9 cellular contexts compared by ENCODE assay signal in the genomic region with DNA sequence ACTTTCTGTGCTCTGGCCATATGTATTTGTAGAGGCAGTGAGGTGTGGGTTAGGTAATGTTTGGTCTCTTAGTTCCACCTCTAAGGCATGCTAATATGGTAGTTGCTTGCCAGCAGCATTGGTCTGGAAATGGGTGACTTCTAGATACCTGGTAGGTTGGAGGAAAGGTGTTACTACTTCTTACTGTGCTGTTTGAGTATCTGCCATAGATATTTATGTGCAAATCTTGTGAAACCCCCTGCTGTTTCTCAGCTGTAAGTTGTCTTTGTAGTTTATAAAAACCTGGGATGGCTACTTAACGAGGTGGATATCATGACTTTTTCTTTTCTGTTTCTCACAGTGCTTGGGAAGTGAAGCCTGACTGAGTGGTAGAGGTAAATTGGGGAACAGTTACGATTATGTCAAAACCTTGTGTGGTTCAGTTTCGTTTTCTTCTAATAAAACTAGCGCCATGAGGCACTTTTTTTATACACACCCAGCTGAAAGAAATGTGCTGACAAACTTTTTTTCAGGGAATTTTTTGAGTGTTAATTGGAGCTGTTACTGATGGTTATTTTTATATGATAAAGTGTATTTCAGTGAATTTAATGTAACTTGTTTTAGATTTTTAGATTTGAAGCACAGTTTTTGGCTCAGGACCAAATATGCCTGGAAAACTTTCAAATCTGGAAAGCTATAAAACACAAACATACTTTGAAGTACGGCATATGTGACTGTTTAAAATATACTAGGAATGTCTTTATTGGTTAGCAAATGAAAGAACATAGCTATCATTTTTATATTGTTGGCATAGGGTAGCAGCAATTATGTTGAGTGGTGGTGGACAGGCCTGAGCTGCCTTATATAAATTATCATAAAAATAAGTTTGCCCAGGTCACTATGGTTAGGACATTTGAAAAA. TPM values are rescaled to one million over a fixed set of nuclear protein-coding genes. Genes with fewer than 3 reads are reported as not detected.
DNase-seq lines count a peak whose midpoint lies in the region; ATAC-seq, FAIRE-seq and TF ChIP-seq lines count a peak whose summit lies in the region.
"Had no signal": no experiment of that assay in that cellular context is flagged by ENCODE, and none has a peak within 500 bp of the region (broad histone marks: within the 10 kb centered on the region; RNA-seq: fewer than 3 reads in every experiment).

No MANE protein-coding gene starts in this region.

- TF ChIP-seq RAD21 in IMR-90 (IDR thresholded peaks at IDR 0.05; ENCODE audit: low read length): no peak

- no peak overlapping the region; the same call in 1 of the 2 replicates for H2AK5ac ChIP-seq in IMR-90 (ENCODE audit: low read depth, low read length)

- H2BK5ac ChIP-seq in IMR-90 (ENCODE audit: low read depth, low read length, poor library complexity, severe bottlenecking): peak overlapping the region; percentile 53

- TF ChIP-seq POLR2A in IMR-90 (IDR thresholded peaks at IDR 0.05; ENCODE audit: low read depth, low read length) (no peak), endothelial cell of umbilical vein (IDR thresholded peaks at IDR 0.05; ENCODE audit: low read depth, low read length) (no peak), gastrocnemius medialis (IDR thresholded peaks at IDR 0.05) (no peak)

- BruUV-seq in IMR-90 (replicated peaks; lab: Mats Ljungman, UMichigan) (no TSS peak), endothelial cell of umbilical vein (replicated peaks; lab: Mats Ljungman, UMichigan) (no TSS peak), OCI-LY7 (replicated peaks; lab: Mats Ljungman, UMichigan) (no TSS peak)

- no peaks in the 10 kb centered on the region for H3K27me3 Mint-ChIP-seq in naive thymus-derived CD8-positive, alpha-beta T cell

- H3K4me1 Mint-ChIP-seq in naive thymus-derived CD8-positive, alpha-beta T cell: peaks cover 0 to 4% (median 2%) of the 10 kb centered on the region in 4 donors
- H3K4me1 Mint-ChIP-seq: immature natural killer cell had no signal

- 0 out of 2 replicates have a peak overlapping the region, but pooled peaks have one; percentile 48 for H3K14ac ChIP-seq in IMR-90 (replicated peaks; ENCODE audit: low read depth, low read length)

- no peak overlapping the region for H2BK20ac ChIP-seq in IMR-90 (ENCODE audit: low read depth, low read length)

- no peak overlapping the region for H3K27ac Mint-ChIP-seq in naive thymus-derived CD8-positive, alpha-beta T cell
- H3K27ac Mint-ChIP-seq: immature natural killer cell had no signal

- H3K9ac ChIP-seq in IMR-90 (ENCODE audit: low read depth, low read length) (peak overlapping the region; percentile 15; the same call in 1 of the 2 replicates), endothelial cell of umbilical vein (replicated peaks; ENCODE audit: extremely low read depth, insufficient read depth, low read length) (peak overlapping the region; percentile 17)

- H3K79me2 ChIP-seq in endothelial cell of umbilical vein (ENCODE audit: control insufficient read depth, insufficient read depth, low read length) (peaks cover 85% of the 10 kb centered on the region), OCI-LY7 (ENCODE audit: insufficient read depth, low read depth, low read length) (no peaks in the 10 kb centered on the region)

- H3K56ac ChIP-seq in IMR-90 (ENCODE audit: extremely low read depth, insufficient read depth, low read length): no peak overlapping the region

- no peak overlapping the region for H3K4me3 Mint-ChIP-seq in naive thymus-derived CD8-positive, alpha-beta T cell

- H4K20me1 ChIP-seq in IMR-90 (ENCODE audit: insufficient read depth, low read length) (peaks cover 35% of the 10 kb centered on the region; the same call in 1 of the 2 replicates), endothelial cell of umbilical vein (replicated peaks; ENCODE audit: control insufficient read depth, extremely low read depth, insufficient read depth, low read length) (peaks cover 6% of the 10 kb centered on the region), OCI-LY7 (ENCODE audit: insufficient read depth, low read length) (no peaks in the 10 kb centered on the region)

- dilution Hi-C loops in IMR-90 (cut with HindIII; ENCODE audit: low sequenced_read_pairs, unreplicated experiment) (no loop called here), endothelial cell of umbilical vein (cut with MboI; ENCODE audit: extremely low pct_ligation_motif_present, low sequenced_read_pairs) (loop anchor here (25.0 kb wide), 1 partner anchor 168 kb away; a partner anchor contains a TSS)

- H3K36me3 Mint-ChIP-seq in naive thymus-derived CD8-positive, alpha-beta T cell: peaks cover 0 to 20% (median 18%) of the 10 kb centered on the region in 3 donors
- H3K36me3 Mint-ChIP-seq: immature natural killer cell had no signal

- peaks cover 11% of the 10 kb centered on the region for H3K36me3 ChIP-seq in IMR-90 (ENCODE audit: control insufficient read depth, insufficient read depth, low read length)
- peaks cover 0 to 2% of the 10 kb centered on the region in 2 experiments for H3K36me3 ChIP-seq in endothelial cell of umbilical vein (ENCODE audit: control insufficient read depth in 2 of 2, extremely low read depth in 1 of 2, insufficient read depth in 2 of 2, low read length in 2 of 2)
- H3K36me3 ChIP-seq in gastrocnemius medialis: no peaks in the 10 kb centered on the region
- H3K36me3 ChIP-seq in OCI-LY7 (ENCODE audit: insufficient read depth, low read length): peaks cover 42% of the 10 kb centered on the region

- no peak overlapping the region for H3K4ac ChIP-seq in IMR-90 (ENCODE audit: low read depth, low read length)

- peaks cover 16 to 62% of the 10 kb centered on the region in 2 experiments for H3K79me1 ChIP-seq in IMR-90 (ENCODE audit: low read depth in 1 of 2, low read length in 2 of 2)

- no peak overlapping the region for H2AFZ ChIP-seq in IMR-90 (replicated peaks; ENCODE audit: low read length, poor library complexity)
- no peak overlapping the region for H2AFZ ChIP-seq in endothelial cell of umbilical vein (ENCODE audit: low read depth, low read length)
- H2AFZ ChIP-seq in OCI-LY7 (ENCODE audit: low read length): no peak overlapping the region

- CTCF ChIA-PET in IMR-90 (lab: Yijun Ruan, JAX) (interaction anchor here (0.6 to 1.3 kb wide), 4 partner anchors 9 to 32 kb away, joined by 3 to 5 read pairs (median 4); no protein-coding TSS in a partner anchor), endothelial cell of umbilical vein (lab: Charles Lee) (interaction anchor here (0.7 to 2.3 kb wide), 11 partner anchors 9 to 158 kb away, joined by 3 to 32 read pairs (median 5); a partner anchor contains a TSS), OCI-LY7 (lab: Charles Lee; ENCODE audit: unreplicated experiment) (no interaction called here)

- H2AK9ac ChIP-seq in IMR-90 (replicated peaks; ENCODE audit: low read depth, low read length, poor library complexity): no peak overlapping the region

- H3K9me1 ChIP-seq in IMR-90 (ENCODE audit: insufficient read depth, low read length) (peaks cover 8% of the 10 kb centered on the region), endothelial cell of umbilical vein (replicated peaks; ENCODE audit: control insufficient read depth, extremely low read depth, insufficient read depth, low read length) (no peaks in the 10 kb centered on the region)

- H3K9me3 Mint-ChIP-seq in naive thymus-derived CD8-positive, alpha-beta T cell: peaks cover 0 to 7% (median 0%) of the 10 kb centered on the region in 9 donors

- peak overlapping the region; percentile 85; the same call in 1 of the 2 replicates for H3K18ac ChIP-seq in IMR-90 (ENCODE audit: low read depth, low read length)

- POLR2A ChIA-PET in IMR-90 (lab: Charles Lee; ENCODE audit: unreplicated experiment): no interaction called here
- POLR2A ChIA-PET in endothelial cell of umbilical vein (lab: Charles Lee): no interaction called here
- POLR2A ChIA-PET in naive thymus-derived CD8-positive, alpha-beta T cell (lab: Charles Lee): no interaction called here
- POLR2A ChIA-PET in OCI-LY7 (lab: Charles Lee): interaction anchor here (0.7 to 1.2 kb wide), 5 partner anchors 8 to 153 kb away, joined by 3 to 5 read pairs (median 4); no protein-coding TSS in a partner anchor

- H3K27ac ChIP-seq in IMR-90 (ENCODE audit: insufficient read depth, low read length) (no peak overlapping the region), endothelial cell of umbilical vein (ENCODE audit: insufficient read depth, low read depth, low read length) (no peak overlapping the region), gastrocnemius medialis (peak overlapping the region in 3 of 4 donors; percentile 19 to 30 (median 26)), OCI-LY7 (ENCODE audit: low read depth, low read length, poor library complexity, severe bottlenecking) (no peak overlapping the region)

- H3K9me3 ChIP-seq in IMR-90 (ENCODE audit: control insufficient read depth, insufficient read depth, low read length): no peaks in the 10 kb centered on the region; the same call in 1 of the 2 replicates
- H3K9me3 ChIP-seq in endothelial cell of umbilical vein (replicated peaks; ENCODE audit: control insufficient read depth, insufficient read depth, low read length): no peaks in the 10 kb centered on the region
- no peaks in the 10 kb centered on the region for H3K9me3 ChIP-seq in gastrocnemius medialis
- peaks cover 8% of the 10 kb centered on the region; the same call in 1 of the 2 replicates for H3K9me3 ChIP-seq in OCI-LY7 (ENCODE audit: low read length)

- in situ Hi-C loops in IMR-90 (cut with MboI; ENCODE audit: low sequenced_read_pairs): no loop called here
- in situ Hi-C loops in gastrocnemius medialis (cut with MboI; ENCODE audit: low sequenced_read_pairs in 4 of 4): no loop called here

- no peak overlapping the region for H2BK120ac ChIP-seq in IMR-90 (ENCODE audit: low read depth, low read length)

- H3K27me3 ChIP-seq in IMR-90 (ENCODE audit: control insufficient read depth, insufficient read depth, low read length): no peaks in the 10 kb centered on the region
- H3K27me3 ChIP-seq in endothelial cell of umbilical vein (ENCODE audit: control insufficient read depth in 2 of 2, insufficient read depth in 2 of 2, low read length in 2 of 2): no peaks in the 10 kb centered on the region
- H3K27me3 ChIP-seq in gastrocnemius medialis: no peaks in the 10 kb centered on the region

- no peak for FAIRE-seq in endothelial cell of umbilical vein (lab: Jason Lieb, UNC)

- peak; percentile 43 for DNase-seq in IMR-90
- peak; percentile 59 for DNase-seq in endothelial cell of umbilical vein (ENCODE audit: low read depth, low spot score)
- DNase-seq in gastrocnemius medialis: no peak
- DNase-seq in naive thymus-derived CD8-positive, alpha-beta T cell: no peak
- DNase-seq in stimulated activated naive CD4-positive, alpha-beta T cell (lab: John Stamatoyannopoulos, UW): no peak
- DNase-seq in OCI-LY7 (ENCODE audit: low spot score): no peak
- DNase-seq: immature natural killer cell had no signal

- H4K8ac ChIP-seq in IMR-90 (ENCODE audit: low read depth in 2 of 2, low read length in 2 of 2): no peak overlapping the region

- H3K9me2 ChIP-seq in OCI-LY7 (ENCODE audit: insufficient read depth, low read length): no peaks in the 10 kb centered on the region

- H4K91ac ChIP-seq in IMR-90 (ENCODE audit: insufficient read depth, low read depth, low read length): no peak overlapping the region

- peak overlapping the region; percentile 45; the same call in 1 of the 2 replicates for H3K4me3 ChIP-seq in IMR-90 (ENCODE audit: insufficient read depth, low read depth, low read length)
- peak overlapping the region in 1 of 3 experiments; percentile 42 for H3K4me3 ChIP-seq in endothelial cell of umbilical vein (replicated peaks in 1 of 3; ENCODE audit: insufficient read depth in 1 of 3, low read depth in 1 of 3, low read length in 3 of 3)
- peak overlapping the region; percentile 2 to 19 (median 18) for H3K4me3 ChIP-seq in gastrocnemius medialis
- no peak overlapping the region for H3K4me3 ChIP-seq in OCI-LY7 (ENCODE audit: low read depth, low read length, poor library complexity, severe bottlenecking)

- peak overlapping the region; percentile 100 for H3K4me2 ChIP-seq in IMR-90 (ENCODE audit: low read depth, low read length)
- H3K4me2 ChIP-seq in endothelial cell of umbilical vein (ENCODE audit: insufficient read depth, low read length): peak overlapping the region; percentile 72
- H3K4me2 ChIP-seq in OCI-LY7 (ENCODE audit: low read length): no peak overlapping the region

- TF ChIP-seq CTCF in IMR-90 (conservative IDR thresholded peaks at IDR 0.05; ENCODE audit: low read depth, low read length) (no peak), endothelial cell of umbilical vein (IDR thresholded peaks at IDR 0.05; ENCODE audit: extremely low read depth in 1 of 2, insufficient read depth in 1 of 2, low read depth in 1 of 2, low read length in 2 of 2) (no peak), gastrocnemius medialis (IDR thresholded peaks at IDR 0.05 in 4 of 5, conservative IDR thresholded peaks at IDR 0.05 in 1 of 5) (no peak), OCI-LY7 (conservative IDR thresholded peaks at IDR 0.05; ENCODE audit: low read length) (no peak)

- H3K4me1 ChIP-seq in IMR-90 (ENCODE audit: control insufficient read depth, insufficient read depth, low read length): peaks cover 10% of the 10 kb centered on the region
- H3K4me1 ChIP-seq in endothelial cell of umbilical vein (ENCODE audit: control insufficient read depth, extremely low read depth, insufficient read depth, low read length): peaks cover 17% of the 10 kb centered on the region
- H3K4me1 ChIP-seq in gastrocnemius medialis: peaks cover 18 to 26% of the 10 kb centered on the region in 2 donors
- peaks cover 7% of the 10 kb centered on the region for H3K4me1 ChIP-seq in OCI-LY7 (ENCODE audit: insufficient read depth, low read length, poor library complexity, severe bottlenecking)

- no CpG with 5 or more reads among the region's 5 CpGs for WGBS in IMR-90 (ENCODE audit: extremely low coverage in 2 of 2, insufficient read length in 1 of 2), 2 experiments

- peak overlapping the region; percentile 66 for H3K23ac ChIP-seq in IMR-90 (ENCODE audit: low read depth, low read length)

- ATAC-seq in GM18502 (IDR thresholded peaks at IDR 0.05; ENCODE audit: poor library complexity, unreplicated experiment): peak; percentile 77
- ATAC-seq in IMR-90 (ENCODE audit: low read depth): peak; percentile 63
- no peak for ATAC-seq in gastrocnemius medialis
- ATAC-seq in GM18907 (IDR thresholded peaks at IDR 0.05; ENCODE audit: unreplicated experiment): no peak
- ATAC-seq in naive thymus-derived CD8-positive, alpha-beta T cell: no peak

- H4K5ac ChIP-seq in IMR-90 (ENCODE audit: low read depth, low read length): no peak overlapping the region; the same call in 1 of the 2 replicates

- no peak overlapping the region; the same call in 2 of the 3 replicates for H2BK15ac ChIP-seq in IMR-90 (ENCODE audit: low read depth, low read length)

- intact Hi-C loops in IMR-90 (cut with micrococcal nuclease): loop anchor here (5.0 kb wide), 2 partner anchors 38 to 108 kb away; no protein-coding TSS in a partner anchor
- intact Hi-C loops in endothelial cell of umbilical vein (cut with micrococcal nuclease): loop anchor here (2.0 kb wide), 1 partner anchor 22 kb away; no protein-coding TSS in a partner anchor
- intact Hi-C loops in gastrocnemius medialis (cut with DNase I; ENCODE audit: low total_unique reads): loop anchor here (5.0 kb wide), 1 partner anchor 43 kb away; a partner anchor contains a TSS
- intact Hi-C loops in OCI-LY7 (cut with micrococcal nuclease; ENCODE audit: unreplicated experiment): no loop called here

RNA-seq across cellular contexts. Expression of a gene that starts 42.1 kb away (rescaled TPM):
- total RNA-seq in IMR-90 (2012; rRNA removed) (29.4 and 43.0 TPM in 2 replicates), endothelial cell of umbilical vein (43.9 and 45.5 TPM in 2 replicates), gastrocnemius medialis (10 to 100 TPM; 39.3 to 63.9 (median 54.2) TPM), OCI-LY7 (2022) (12.2 and 14.9 TPM in 2 replicates)
- polyA plus RNA-seq in IMR-90 (2012; rRNA removed) (6.9 and 8.3 TPM in 2 replicates), endothelial cell of umbilical vein (5.0 and 6.7 TPM in 2 replicates)
- 0.97 and 1.1 TPM in 2 replicates for polyA plus RNA-seq in IMR-90 (2012; cell fraction: cytosol; rRNA removed)
- polyA plus RNA-seq in IMR-90 (2012; cell fraction: nucleus; rRNA removed; ENCODE audit: low replicate concordance): 0.85 and 10.6 TPM in 2 replicates
- 10.4 TPM in 2 replicates for polyA plus RNA-seq in endothelial cell of umbilical vein (2011; cell fraction: cytosol; rRNA removed)
- polyA plus RNA-seq in endothelial cell of umbilical vein (2011; cell fraction: nucleus; rRNA removed): 22.4 and 27.1 TPM in 2 replicates
- polyA plus RNA-seq in endothelial cell of umbilical vein (2012): 24.6 and 33.1 TPM in 2 replicates
- 44.9 and 50.9 TPM in 2 replicates for polyA minus RNA-seq in endothelial cell of umbilical vein
- polyA minus RNA-seq in endothelial cell of umbilical vein (2011; cell fraction: cytosol; rRNA and poly(A)+ RNA removed): 23.0 TPM
- 36.2 and 54.4 TPM in 2 replicates for polyA minus RNA-seq in endothelial cell of umbilical vein (2011; cell fraction: nucleus; rRNA and poly(A)+ RNA removed)
- 10 to 100 TPM in 1 of 2 experiments, 1 to 10 TPM in 1; 7.2 to 10.1 TPM for total RNA-seq in naive thymus-derived CD8-positive, alpha-beta T cell
- 1 to 10 TPM in 2 of 3 donors, under 1 TPM in 1; 0.71 to 2.0 (median 1.7) TPM for polyA plus RNA-seq in naive thymus-derived CD8-positive, alpha-beta T cell
- total RNA-seq in OCI-LY7 (2014; rRNA removed; shearing (Covaris generic)): 9.2 and 10.0 TPM in 2 replicates

Comparison
In these comparisons a context has a peak if more than half of its experiments do, and no peak if none do; other contexts are left out.
1. ATAC-seq: peak in GM18502 (single experiment) and IMR-90 (single experiment); none in gastrocnemius medialis (0 of 2), GM18907 (single experiment) and naive thymus-derived CD8-positive, alpha-beta T cell (0 of 2).
2. DNase-seq: peak in IMR-90 (single experiment) and endothelial cell of umbilical vein (single experiment); none in gastrocnemius medialis (0 of 2), naive thymus-derived CD8-positive, alpha-beta T cell (0 of 10), stimulated activated naive CD4-positive, alpha-beta T cell (0 of 6) and OCI-LY7 (single experiment).
3. H3K27ac ChIP-seq: peak in gastrocnemius medialis (3 of 4); none in IMR-90 (single experiment), endothelial cell of umbilical vein (single experiment) and OCI-LY7 (single experiment).